In the genomic region with DNA sequence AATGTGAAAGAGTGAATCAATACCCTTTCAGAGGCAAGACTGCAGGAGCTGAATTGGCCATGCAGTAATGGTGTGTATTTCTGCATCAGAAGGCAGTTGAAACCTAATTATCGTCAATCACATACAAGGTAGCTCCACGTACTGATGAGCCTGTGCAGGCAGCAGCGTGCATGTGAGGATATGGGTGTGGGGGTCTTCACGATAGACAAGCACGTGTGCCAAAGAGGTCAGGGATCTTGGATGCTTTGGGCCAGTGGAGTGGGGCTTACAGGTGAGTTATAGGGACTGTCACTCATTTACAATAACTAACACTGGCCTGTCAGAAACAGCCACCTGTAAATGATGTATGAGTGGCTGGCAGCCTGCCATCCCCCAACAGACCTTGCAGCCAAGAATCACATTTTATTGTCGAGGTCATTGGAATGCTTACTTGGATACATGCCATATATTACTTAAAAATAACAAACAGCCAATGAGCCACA, we compare ENCODE assay signal across 1 cellular context.
A peak's percentile ranks its signal among the peaks of the same experiment; 100 is the strongest.
TF ChIP-seq lines count a peak whose summit lies in the region.

No MANE protein-coding gene starts in this region.

TF ChIP-seq in HEK293, 187 proteins besides CTCF, POLR2A, EP300 and RAD21 (continued from another document and continues in another):
- TF ChIP-seq, protein P1, sequence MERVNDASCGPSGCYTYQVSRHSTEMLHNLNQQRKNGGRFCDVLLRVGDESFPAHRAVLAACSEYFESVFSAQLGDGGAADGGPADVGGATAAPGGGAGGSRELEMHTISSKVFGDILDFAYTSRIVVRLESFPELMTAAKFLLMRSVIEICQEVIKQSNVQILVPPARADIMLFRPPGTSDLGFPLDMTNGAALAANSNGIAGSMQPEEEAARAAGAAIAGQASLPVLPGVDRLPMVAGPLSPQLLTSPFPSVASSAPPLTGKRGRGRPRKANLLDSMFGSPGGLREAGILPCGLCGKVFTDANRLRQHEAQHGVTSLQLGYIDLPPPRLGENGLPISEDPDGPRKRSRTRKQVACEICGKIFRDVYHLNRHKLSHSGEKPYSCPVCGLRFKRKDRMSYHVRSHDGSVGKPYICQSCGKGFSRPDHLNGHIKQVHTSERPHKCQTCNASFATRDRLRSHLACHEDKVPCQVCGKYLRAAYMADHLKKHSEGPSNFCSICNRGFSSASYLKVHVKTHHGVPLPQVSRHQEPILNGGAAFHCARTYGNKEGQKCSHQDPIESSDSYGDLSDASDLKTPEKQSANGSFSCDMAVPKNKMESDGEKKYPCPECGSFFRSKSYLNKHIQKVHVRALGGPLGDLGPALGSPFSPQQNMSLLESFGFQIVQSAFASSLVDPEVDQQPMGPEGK (tag by site-specific recombination; IDR thresholded peaks at IDR 0.05), result no peak
- TF ChIP-seq PRDM6 (tag by site-specific recombination; IDR thresholded peaks at IDR 0.05) (peak; percentile 83), IKZF3 (tag by site-specific recombination; IDR thresholded peaks at IDR 0.05) (no peak), YY2 (tag by site-specific recombination; IDR thresholded peaks at IDR 0.05) (no peak), ZNF530 (tag by site-specific recombination; IDR thresholded peaks at IDR 0.05; ENCODE audit: low read depth) (no peak), ZNF549 (tag by site-specific recombination; IDR thresholded peaks at IDR 0.05) (no peak), ZXDB (tag by site-specific recombination; IDR thresholded peaks at IDR 0.05) (no peak), PRDM4 (tag by site-specific recombination; IDR thresholded peaks at IDR 0.05) (no peak), FEZF1 (tag by site-specific recombination; IDR thresholded peaks at IDR 0.05) (peak; percentile 37), ZNF37A (tag by site-specific recombination; IDR thresholded peaks at IDR 0.05) (no peak), ZNF23 (tag by site-specific recombination; IDR thresholded peaks at IDR 0.05; ENCODE audit: borderline replicate concordance) (no peak), ZNF121 (tag by site-specific recombination; IDR thresholded peaks at IDR 0.05) (no peak), OSR2 (tag by site-specific recombination; IDR thresholded peaks at IDR 0.05) (peak; percentile 85), ZNF138 (tag by site-specific recombination; IDR thresholded peaks at IDR 0.05; ENCODE audit: borderline replicate concordance) (no peak), MEIS1 (CRISPR knock-in tag; IDR thresholded peaks at IDR 0.05; ENCODE audit: borderline replicate concordance) (peak; percentile 100), ZNF548 (tag by site-specific recombination; IDR thresholded peaks at IDR 0.05) (no peak), ZNF10 (tag by site-specific recombination; IDR thresholded peaks at IDR 0.05) (no peak), ZNF610 (tag by site-specific recombination; IDR thresholded peaks at IDR 0.05; ENCODE audit: borderline replicate concordance) (peak; percentile 71; the same call in 1 of the 2 replicates), PRDM1 (tag by site-specific recombination; IDR thresholded peaks at IDR 0.05) (no peak), ZNF777 (tag by site-specific recombination; IDR thresholded peaks at IDR 0.05; ENCODE audit: borderline replicate concordance) (no peak), ZFP41 (tag by site-specific recombination; IDR thresholded peaks at IDR 0.05; ENCODE audit: borderline replicate concordance) (no peak), ZNF558 (tag by site-specific recombination; IDR thresholded peaks at IDR 0.05) (no peak), ZNF501 (tag by site-specific recombination; IDR thresholded peaks at IDR 0.05) (no peak), ZNF274 (IDR thresholded peaks at IDR 0.05; ENCODE audit: low read length) (no peak), ZNF274 (tag by site-specific recombination; IDR thresholded peaks at IDR 0.05; ENCODE audit: borderline replicate concordance) (no peak), ZNF654 (tag by site-specific recombination; IDR thresholded peaks at IDR 0.05; ENCODE audit: low read depth) (no peak), OVOL3 (tag by site-specific recombination; IDR thresholded peaks at IDR 0.05) (no peak), ZNF747 (tag by site-specific recombination; IDR thresholded peaks at IDR 0.05) (no peak), ZBTB48 (tag by site-specific recombination; IDR thresholded peaks at IDR 0.05) (peak; percentile 78), ZNF707 (tag by site-specific recombination; IDR thresholded peaks at IDR 0.05) (no peak), ZNF529 (tag by site-specific recombination; IDR thresholded peaks at IDR 0.05; ENCODE audit: insufficient replicate concordance) (peak; percentile 61)
- TF ChIP-seq, protein P2, sequence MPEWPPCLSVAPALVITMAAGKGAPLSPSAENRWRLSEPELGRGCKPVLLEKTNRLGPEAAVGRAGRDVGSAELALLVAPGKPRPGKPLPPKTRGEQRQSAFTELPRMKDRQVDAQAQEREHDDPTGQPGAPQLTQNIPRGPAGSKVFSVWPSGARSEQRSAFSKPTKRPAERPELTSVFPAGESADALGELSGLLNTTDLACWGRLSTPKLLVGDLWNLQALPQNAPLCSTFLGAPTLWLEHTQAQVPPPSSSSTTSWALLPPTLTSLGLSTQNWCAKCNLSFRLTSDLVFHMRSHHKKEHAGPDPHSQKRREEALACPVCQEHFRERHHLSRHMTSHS (tag by site-specific recombination; IDR thresholded peaks at IDR 0.05), result no peak
- TF ChIP-seq, protein P3, sequence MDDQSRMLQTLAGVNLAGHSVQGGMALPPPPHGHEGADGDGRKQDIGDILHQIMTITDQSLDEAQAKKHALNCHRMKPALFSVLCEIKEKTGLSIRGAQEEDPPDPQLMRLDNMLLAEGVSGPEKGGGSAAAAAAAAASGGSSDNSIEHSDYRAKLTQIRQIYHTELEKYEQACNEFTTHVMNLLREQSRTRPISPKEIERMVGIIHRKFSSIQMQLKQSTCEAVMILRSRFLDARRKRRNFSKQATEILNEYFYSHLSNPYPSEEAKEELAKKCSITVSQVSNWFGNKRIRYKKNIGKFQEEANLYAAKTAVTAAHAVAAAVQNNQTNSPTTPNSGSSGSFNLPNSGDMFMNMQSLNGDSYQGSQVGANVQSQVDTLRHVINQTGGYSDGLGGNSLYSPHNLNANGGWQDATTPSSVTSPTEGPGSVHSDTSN (CRISPR knock-in tag; IDR thresholded peaks at IDR 0.05), result 0 out of 2 replicates have a peak, but pooled peaks have one; percentile 56
- TF ChIP-seq, protein P4, sequence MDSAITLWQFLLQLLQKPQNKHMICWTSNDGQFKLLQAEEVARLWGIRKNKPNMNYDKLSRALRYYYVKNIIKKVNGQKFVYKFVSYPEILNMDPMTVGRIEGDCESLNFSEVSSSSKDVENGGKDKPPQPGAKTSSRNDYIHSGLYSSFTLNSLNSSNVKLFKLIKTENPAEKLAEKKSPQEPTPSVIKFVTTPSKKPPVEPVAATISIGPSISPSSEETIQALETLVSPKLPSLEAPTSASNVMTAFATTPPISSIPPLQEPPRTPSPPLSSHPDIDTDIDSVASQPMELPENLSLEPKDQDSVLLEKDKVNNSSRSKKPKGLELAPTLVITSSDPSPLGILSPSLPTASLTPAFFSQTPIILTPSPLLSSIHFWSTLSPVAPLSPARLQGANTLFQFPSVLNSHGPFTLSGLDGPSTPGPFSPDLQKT (IDR thresholded peaks at IDR 0.05; ENCODE audit: borderline replicate concordance, low read depth, low read length), result no peak
- TF ChIP-seq, protein P5, sequence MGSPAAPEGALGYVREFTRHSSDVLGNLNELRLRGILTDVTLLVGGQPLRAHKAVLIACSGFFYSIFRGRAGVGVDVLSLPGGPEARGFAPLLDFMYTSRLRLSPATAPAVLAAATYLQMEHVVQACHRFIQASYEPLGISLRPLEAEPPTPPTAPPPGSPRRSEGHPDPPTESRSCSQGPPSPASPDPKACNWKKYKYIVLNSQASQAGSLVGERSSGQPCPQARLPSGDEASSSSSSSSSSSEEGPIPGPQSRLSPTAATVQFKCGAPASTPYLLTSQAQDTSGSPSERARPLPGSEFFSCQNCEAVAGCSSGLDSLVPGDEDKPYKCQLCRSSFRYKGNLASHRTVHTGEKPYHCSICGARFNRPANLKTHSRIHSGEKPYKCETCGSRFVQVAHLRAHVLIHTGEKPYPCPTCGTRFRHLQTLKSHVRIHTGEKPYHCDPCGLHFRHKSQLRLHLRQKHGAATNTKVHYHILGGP (tag by site-specific recombination; IDR thresholded peaks at IDR 0.05), result no peak
- TF ChIP-seq, protein P6, sequence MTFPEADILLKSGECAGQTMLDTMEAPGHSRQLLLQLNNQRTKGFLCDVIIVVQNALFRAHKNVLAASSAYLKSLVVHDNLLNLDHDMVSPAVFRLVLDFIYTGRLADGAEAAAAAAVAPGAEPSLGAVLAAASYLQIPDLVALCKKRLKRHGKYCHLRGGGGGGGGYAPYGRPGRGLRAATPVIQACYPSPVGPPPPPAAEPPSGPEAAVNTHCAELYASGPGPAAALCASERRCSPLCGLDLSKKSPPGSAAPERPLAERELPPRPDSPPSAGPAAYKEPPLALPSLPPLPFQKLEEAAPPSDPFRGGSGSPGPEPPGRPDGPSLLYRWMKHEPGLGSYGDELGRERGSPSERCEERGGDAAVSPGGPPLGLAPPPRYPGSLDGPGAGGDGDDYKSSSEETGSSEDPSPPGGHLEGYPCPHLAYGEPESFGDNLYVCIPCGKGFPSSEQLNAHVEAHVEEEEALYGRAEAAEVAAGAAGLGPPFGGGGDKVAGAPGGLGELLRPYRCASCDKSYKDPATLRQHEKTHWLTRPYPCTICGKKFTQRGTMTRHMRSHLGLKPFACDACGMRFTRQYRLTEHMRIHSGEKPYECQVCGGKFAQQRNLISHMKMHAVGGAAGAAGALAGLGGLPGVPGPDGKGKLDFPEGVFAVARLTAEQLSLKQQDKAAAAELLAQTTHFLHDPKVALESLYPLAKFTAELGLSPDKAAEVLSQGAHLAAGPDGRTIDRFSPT (tag by site-specific recombination; IDR thresholded peaks at IDR 0.05), result no peak
- TF ChIP-seq, protein P7, sequence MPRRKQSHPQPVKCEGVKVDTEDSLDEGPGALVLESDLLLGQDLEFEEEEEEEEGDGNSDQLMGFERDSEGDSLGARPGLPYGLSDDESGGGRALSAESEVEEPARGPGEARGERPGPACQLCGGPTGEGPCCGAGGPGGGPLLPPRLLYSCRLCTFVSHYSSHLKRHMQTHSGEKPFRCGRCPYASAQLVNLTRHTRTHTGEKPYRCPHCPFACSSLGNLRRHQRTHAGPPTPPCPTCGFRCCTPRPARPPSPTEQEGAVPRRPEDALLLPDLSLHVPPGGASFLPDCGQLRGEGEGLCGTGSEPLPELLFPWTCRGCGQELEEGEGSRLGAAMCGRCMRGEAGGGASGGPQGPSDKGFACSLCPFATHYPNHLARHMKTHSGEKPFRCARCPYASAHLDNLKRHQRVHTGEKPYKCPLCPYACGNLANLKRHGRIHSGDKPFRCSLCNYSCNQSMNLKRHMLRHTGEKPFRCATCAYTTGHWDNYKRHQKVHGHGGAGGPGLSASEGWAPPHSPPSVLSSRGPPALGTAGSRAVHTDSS (tag by site-specific recombination; IDR thresholded peaks at IDR 0.05), result no peak
- TF ChIP-seq, protein P8, sequence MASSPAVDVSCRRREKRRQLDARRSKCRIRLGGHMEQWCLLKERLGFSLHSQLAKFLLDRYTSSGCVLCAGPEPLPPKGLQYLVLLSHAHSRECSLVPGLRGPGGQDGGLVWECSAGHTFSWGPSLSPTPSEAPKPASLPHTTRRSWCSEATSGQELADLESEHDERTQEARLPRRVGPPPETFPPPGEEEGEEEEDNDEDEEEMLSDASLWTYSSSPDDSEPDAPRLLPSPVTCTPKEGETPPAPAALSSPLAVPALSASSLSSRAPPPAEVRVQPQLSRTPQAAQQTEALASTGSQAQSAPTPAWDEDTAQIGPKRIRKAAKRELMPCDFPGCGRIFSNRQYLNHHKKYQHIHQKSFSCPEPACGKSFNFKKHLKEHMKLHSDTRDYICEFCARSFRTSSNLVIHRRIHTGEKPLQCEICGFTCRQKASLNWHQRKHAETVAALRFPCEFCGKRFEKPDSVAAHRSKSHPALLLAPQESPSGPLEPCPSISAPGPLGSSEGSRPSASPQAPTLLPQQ (tag by site-specific recombination; IDR thresholded peaks at IDR 0.05), result no peak
- TF ChIP-seq, protein P9, sequence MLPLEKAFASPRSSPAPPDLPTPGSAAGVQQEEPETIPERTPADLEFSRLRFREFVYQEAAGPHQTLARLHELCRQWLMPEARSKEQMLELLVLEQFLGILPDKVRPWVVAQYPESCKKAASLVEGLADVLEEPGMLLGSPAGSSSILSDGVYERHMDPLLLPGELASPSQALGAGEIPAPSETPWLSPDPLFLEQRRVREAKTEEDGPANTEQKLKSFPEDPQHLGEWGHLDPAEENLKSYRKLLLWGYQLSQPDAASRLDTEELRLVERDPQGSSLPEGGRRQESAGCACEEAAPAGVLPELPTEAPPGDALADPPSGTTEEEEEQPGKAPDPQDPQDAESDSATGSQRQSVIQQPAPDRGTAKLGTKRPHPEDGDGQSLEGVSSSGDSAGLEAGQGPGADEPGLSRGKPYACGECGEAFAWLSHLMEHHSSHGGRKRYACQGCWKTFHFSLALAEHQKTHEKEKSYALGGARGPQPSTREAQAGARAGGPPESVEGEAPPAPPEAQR (tag by site-specific recombination; IDR thresholded peaks at IDR 0.05), result no peak
